Comparison of ENCODE assay signal across 1 cellular context in genomic region chr6:85631107-85631506, GRCh38.
TF ChIP-seq lines count a peak whose summit lies in the region.

No MANE protein-coding gene starts in this region.

TF ChIP-seq in K562, 482 proteins besides CTCF, POLR2A, EP300 and RAD21:
- TF ChIP-seq NFIC (IDR thresholded peaks at IDR 0.05), result peak; percentile 14; the same call in 1 of the 2 replicates
